In the genomic region with DNA sequence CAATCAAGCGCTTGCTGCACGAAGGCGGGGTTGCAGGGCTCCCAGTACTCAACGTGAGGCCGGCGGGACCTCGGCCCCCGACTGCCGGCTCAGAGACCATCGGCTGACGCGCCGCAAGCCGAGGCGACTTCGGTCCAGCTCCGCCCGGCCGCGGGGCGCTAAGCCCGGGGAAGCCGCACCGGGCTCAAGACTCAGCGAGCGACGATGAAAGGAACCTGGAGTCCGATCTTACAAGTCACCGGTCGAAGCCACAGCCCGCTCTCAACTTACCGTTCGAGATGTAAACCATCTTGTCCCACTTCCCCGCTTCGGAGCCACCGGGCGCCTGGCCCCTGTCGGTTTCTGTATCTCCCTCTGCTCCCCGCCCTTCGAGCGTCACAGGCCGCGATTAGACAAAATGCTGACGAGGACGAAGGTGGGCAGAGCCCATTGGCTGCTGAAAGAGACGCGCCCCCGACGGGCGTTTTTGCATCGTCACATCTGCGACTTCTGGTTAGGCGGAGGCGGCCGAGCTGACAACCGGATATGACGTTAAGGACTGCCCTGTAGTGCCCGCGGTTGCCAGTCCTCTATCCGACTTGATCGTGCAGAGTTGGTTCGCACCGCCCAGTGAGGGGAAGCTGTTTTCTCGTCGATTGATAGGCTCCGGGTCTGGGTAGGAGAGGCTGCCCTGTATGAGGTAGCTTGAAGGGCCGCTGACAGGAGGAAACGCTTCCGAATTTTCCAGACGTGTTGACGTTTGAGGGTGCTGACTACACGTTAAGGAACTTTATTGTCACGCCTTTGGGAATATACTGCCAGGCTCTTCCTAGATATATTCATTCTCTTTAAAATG, we compare ENCODE assay signal across 1 cellular context.
TF ChIP-seq lines count a peak whose summit lies in the region.

A gene (minus strand): TSS at position 360 of the 835 bp plus-strand sequence.

TF ChIP-seq in HepG2, 621 proteins besides CTCF, POLR2A, EP300 and RAD21 (continued from another document and continues in another):
- TF ChIP-seq, protein P1, sequence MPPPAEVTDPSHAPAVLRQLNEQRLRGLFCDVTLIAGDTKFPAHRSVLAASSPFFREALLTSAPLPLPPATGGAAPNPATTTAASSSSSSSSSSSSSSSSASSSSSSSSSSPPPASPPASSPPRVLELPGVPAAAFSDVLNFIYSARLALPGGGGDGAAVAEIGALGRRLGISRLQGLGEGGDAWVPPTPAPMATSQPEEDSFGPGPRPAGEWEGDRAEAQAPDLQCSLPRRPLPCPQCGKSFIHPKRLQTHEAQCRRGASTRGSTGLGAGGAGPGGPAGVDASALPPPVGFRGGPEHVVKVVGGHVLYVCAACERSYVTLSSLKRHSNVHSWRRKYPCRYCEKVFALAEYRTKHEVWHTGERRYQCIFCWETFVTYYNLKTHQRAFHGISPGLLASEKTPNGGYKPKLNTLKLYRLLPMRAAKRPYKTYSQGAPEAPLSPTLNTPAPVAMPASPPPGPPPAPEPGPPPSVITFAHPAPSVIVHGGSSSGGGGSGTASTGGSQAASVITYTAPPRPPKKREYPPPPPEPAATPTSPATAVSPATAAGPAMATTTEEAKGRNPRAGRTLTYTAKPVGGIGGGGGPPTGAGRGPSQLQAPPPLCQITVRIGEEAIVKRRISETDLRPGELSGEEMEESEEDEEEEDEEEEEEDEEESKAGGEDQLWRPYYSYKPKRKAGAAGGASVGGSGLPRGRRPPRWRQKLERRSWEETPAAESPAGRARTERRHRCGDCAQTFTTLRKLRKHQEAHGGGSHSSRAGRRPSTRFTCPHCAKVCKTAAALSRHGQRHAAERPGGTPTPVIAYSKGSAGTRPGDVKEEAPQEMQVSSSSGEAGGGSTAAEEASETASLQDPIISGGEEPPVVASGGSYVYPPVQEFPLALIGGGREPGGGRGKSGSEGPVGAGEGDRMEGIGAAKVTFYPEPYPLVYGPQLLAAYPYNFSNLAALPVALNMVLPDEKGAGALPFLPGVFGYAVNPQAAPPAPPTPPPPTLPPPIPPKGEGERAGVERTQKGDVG (CRISPR knock-in tag; IDR thresholded peaks at IDR 0.05; ENCODE audit: borderline replicate concordance) = no peak
- TF ChIP-seq, protein P2, sequence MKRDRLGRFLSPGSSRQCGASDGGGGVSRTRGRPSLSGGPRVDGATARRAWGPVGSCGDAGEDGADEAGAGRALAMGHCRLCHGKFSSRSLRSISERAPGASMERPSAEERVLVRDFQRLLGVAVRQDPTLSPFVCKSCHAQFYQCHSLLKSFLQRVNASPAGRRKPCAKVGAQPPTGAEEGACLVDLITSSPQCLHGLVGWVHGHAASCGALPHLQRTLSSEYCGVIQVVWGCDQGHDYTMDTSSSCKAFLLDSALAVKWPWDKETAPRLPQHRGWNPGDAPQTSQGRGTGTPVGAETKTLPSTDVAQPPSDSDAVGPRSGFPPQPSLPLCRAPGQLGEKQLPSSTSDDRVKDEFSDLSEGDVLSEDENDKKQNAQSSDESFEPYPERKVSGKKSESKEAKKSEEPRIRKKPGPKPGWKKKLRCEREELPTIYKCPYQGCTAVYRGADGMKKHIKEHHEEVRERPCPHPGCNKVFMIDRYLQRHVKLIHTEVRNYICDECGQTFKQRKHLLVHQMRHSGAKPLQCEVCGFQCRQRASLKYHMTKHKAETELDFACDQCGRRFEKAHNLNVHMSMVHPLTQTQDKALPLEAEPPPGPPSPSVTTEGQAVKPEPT (CRISPR knock-in tag; IDR thresholded peaks at IDR 0.05; ENCODE audit: low read depth) = no peak
- TF ChIP-seq, protein P3, sequence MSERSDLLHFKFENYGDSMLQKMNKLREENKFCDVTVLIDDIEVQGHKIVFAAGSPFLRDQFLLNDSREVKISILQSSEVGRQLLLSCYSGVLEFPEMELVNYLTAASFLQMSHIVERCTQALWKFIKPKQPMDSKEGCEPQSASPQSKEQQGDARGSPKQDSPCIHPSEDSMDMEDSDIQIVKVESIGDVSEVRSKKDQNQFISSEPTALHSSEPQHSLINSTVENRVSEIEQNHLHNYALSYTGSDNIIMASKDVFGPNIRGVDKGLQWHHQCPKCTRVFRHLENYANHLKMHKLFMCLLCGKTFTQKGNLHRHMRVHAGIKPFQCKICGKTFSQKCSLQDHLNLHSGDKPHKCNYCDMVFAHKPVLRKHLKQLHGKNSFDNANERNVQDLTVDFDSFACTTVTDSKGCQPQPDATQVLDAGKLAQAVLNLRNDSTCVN (CRISPR knock-in tag; IDR thresholded peaks at IDR 0.05; ENCODE audit: borderline replicate concordance) = peak; percentile 40; the same call in 1 of the 2 replicates
- TF ChIP-seq ZNF143 (CRISPR knock-in tag; IDR thresholded peaks at IDR 0.05) = no peak
- TF ChIP-seq PHF20 (CRISPR knock-in tag; IDR thresholded peaks at IDR 0.05) = peak; percentile 94
- peak; percentile 10; the same call in 1 of the 2 replicates for TF ChIP-seq ZNF563 (CRISPR knock-in tag; IDR thresholded peaks at IDR 0.05)
- TF ChIP-seq ZNF891 (CRISPR knock-in tag; IDR thresholded peaks at IDR 0.05) = 0 out of 2 replicates have a peak, but pooled peaks have one; percentile 58
- peak; percentile 64; the same call in 1 of the 2 replicates for TF ChIP-seq ZSCAN21 (CRISPR knock-in tag; IDR thresholded peaks at IDR 0.05; ENCODE audit: borderline replicate concordance)
- TF ChIP-seq, protein P4, sequence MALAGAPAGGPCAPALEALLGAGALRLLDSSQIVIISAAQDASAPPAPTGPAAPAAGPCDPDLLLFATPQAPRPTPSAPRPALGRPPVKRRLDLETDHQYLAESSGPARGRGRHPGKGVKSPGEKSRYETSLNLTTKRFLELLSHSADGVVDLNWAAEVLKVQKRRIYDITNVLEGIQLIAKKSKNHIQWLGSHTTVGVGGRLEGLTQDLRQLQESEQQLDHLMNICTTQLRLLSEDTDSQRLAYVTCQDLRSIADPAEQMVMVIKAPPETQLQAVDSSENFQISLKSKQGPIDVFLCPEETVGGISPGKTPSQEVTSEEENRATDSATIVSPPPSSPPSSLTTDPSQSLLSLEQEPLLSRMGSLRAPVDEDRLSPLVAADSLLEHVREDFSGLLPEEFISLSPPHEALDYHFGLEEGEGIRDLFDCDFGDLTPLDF (CRISPR knock-in tag; IDR thresholded peaks at IDR 0.05) = peak; percentile 49; the same call in 1 of the 2 replicates
- peak; percentile 55; the same call in 1 of the 2 replicates for TF ChIP-seq ZNF124 (CRISPR knock-in tag; IDR thresholded peaks at IDR 0.05)
- 0 out of 2 replicates have a peak, but pooled peaks have one; percentile 18 for TF ChIP-seq ZNF564 (CRISPR knock-in tag; IDR thresholded peaks at IDR 0.05)
- peak; percentile 36; the same call in 1 of the 2 replicates for TF ChIP-seq DR1 (CRISPR knock-in tag; IDR thresholded peaks at IDR 0.05)
- TF ChIP-seq SPEN (CRISPR knock-in tag; IDR thresholded peaks at IDR 0.05; ENCODE audit: low read depth) = peak; percentile 76
- TF ChIP-seq, protein P5, sequence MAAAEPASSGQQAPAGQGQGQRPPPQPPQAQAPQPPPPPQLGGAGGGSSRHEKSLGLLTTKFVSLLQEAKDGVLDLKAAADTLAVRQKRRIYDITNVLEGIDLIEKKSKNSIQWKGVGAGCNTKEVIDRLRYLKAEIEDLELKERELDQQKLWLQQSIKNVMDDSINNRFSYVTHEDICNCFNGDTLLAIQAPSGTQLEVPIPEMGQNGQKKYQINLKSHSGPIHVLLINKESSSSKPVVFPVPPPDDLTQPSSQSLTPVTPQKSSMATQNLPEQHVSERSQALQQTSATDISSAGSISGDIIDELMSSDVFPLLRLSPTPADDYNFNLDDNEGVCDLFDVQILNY (CRISPR knock-in tag; conservative IDR thresholded peaks at IDR 0.05) = no peak
- TF ChIP-seq NONO (IDR thresholded peaks at IDR 0.05) = no peak
- TF ChIP-seq NONO (CRISPR knock-in tag; conservative IDR thresholded peaks at IDR 0.05) = peak; percentile 79
- no peak for TF ChIP-seq ZNF746 (CRISPR knock-in tag; IDR thresholded peaks at IDR 0.05)
- TF ChIP-seq SALL1 (CRISPR knock-in tag; IDR thresholded peaks at IDR 0.05) = 0 out of 2 replicates have a peak, but pooled peaks have one; percentile 60
- peak; percentile 69 for TF ChIP-seq ELF1 (CRISPR knock-in tag; IDR thresholded peaks at IDR 0.05)
- peak; percentile 99 for TF ChIP-seq CREB1 (IDR thresholded peaks at IDR 0.05)
- peak; percentile 99 for TF ChIP-seq CREB1 (CRISPR knock-in tag; IDR thresholded peaks at IDR 0.05)
- peak; percentile 30 for TF ChIP-seq KLF12 (CRISPR knock-in tag; IDR thresholded peaks at IDR 0.05; ENCODE audit: borderline replicate concordance)
- peak; percentile 96 for TF ChIP-seq POGZ (CRISPR knock-in tag; IDR thresholded peaks at IDR 0.05)
- TF ChIP-seq ZKSCAN8 (CRISPR knock-in tag; IDR thresholded peaks at IDR 0.05; ENCODE audit: borderline replicate concordance) = no peak
- TF ChIP-seq CHD2 (IDR thresholded peaks at IDR 0.05; ENCODE audit: low read depth, low read length) = no peak
- no peak for TF ChIP-seq ZNF446 (CRISPR knock-in tag; IDR thresholded peaks at IDR 0.05)
- peak; percentile 58 for TF ChIP-seq ZNF605 (CRISPR knock-in tag; IDR thresholded peaks at IDR 0.05)
- TF ChIP-seq MTF1 (CRISPR knock-in tag; IDR thresholded peaks at IDR 0.05) = no peak
- peak; percentile 89 for TF ChIP-seq KDM2A (CRISPR knock-in tag; IDR thresholded peaks at IDR 0.05; ENCODE audit: borderline replicate concordance, low read depth)
- TF ChIP-seq, protein P6, sequence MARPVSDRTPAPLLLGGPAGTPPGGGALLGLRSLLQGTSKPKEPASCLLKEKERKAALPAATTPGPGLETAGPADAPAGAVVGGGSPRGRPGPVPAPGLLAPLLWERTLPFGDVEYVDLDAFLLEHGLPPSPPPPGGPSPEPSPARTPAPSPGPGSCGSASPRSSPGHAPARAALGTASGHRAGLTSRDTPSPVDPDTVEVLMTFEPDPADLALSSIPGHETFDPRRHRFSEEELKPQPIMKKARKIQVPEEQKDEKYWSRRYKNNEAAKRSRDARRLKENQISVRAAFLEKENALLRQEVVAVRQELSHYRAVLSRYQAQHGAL (CRISPR knock-in tag; IDR thresholded peaks at IDR 0.05; ENCODE audit: not compliant biosample characterization) = no peak
- peak; percentile 73; the same call in 1 of the 2 replicates for TF ChIP-seq SMAD1 (CRISPR knock-in tag; IDR thresholded peaks at IDR 0.05; ENCODE audit: borderline replicate concordance, low read depth)
- TF ChIP-seq ZZZ3 (CRISPR knock-in tag; IDR thresholded peaks at IDR 0.05; ENCODE audit: borderline replicate concordance) = peak; percentile 48; the same call in 1 of the 2 replicates
- 0 out of 2 replicates have a peak, but pooled peaks have one; percentile 60 for TF ChIP-seq ZNF34 (CRISPR knock-in tag; IDR thresholded peaks at IDR 0.05; ENCODE audit: borderline replicate concordance)
- peak; percentile 2 for TF ChIP-seq CBX1 (IDR thresholded peaks at IDR 0.05; ENCODE audit: low read depth)
- TF ChIP-seq NRL (CRISPR knock-in tag; IDR thresholded peaks at IDR 0.05; ENCODE audit: borderline replicate concordance) = peak; percentile 41; the same call in 1 of the 2 replicates
- TF ChIP-seq CCDC6 (CRISPR knock-in tag; IDR thresholded peaks at IDR 0.05) = peak; percentile 30; the same call in 1 of the 2 replicates
- peak; percentile 23; the same call in 1 of the 2 replicates for TF ChIP-seq ZNF768 (CRISPR knock-in tag; IDR thresholded peaks at IDR 0.05)
- peak; percentile 81 for TF ChIP-seq YY1 (IDR thresholded peaks at IDR 0.05; ENCODE audit: insufficient read depth, insufficient replicate concordance, low read depth, low read length)
- no peak; the same call in 1 of the 2 replicates for TF ChIP-seq SIX4 (CRISPR knock-in tag; IDR thresholded peaks at IDR 0.05)
- TF ChIP-seq, protein P7, sequence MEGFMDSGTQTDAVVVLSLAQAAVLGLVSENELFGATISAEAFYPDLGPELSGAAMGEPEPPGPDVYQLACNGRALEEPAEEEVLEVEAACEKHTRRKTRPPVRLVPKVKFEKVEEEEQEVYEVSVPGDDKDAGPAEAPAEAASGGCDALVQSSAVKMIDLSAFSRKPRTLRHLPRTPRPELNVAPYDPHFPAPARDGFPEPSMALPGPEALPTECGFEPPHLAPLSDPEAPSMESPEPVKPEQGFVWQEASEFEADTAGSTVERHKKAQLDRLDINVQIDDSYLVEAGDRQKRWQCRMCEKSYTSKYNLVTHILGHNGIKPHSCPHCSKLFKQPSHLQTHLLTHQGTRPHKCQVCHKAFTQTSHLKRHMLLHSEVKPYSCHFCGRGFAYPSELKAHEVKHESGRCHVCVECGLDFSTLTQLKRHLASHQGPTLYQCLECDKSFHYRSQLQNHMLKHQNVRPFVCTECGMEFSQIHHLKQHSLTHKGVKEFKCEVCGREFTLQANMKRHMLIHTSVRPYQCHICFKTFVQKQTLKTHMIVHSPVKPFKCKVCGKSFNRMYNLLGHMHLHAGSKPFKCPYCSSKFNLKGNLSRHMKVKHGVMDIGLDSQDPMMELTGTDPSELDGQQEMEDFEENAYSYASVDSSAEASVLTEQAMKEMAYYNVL (CRISPR knock-in tag; IDR thresholded peaks at IDR 0.05; ENCODE audit: borderline replicate concordance) = 0 out of 2 replicates have a peak, but pooled peaks have one; percentile 24
- 0 out of 2 replicates have a peak, but pooled peaks have one; percentile 73 for TF ChIP-seq RFXANK (CRISPR knock-in tag; IDR thresholded peaks at IDR 0.05)
- no peak for TF ChIP-seq NR3C1 (CRISPR knock-in tag; IDR thresholded peaks at IDR 0.05)
- 0 out of 2 replicates have a peak, but pooled peaks have one; percentile 27 for TF ChIP-seq KLF15 (CRISPR knock-in tag; IDR thresholded peaks at IDR 0.05; ENCODE audit: borderline replicate concordance)
- TF ChIP-seq, protein P8, sequence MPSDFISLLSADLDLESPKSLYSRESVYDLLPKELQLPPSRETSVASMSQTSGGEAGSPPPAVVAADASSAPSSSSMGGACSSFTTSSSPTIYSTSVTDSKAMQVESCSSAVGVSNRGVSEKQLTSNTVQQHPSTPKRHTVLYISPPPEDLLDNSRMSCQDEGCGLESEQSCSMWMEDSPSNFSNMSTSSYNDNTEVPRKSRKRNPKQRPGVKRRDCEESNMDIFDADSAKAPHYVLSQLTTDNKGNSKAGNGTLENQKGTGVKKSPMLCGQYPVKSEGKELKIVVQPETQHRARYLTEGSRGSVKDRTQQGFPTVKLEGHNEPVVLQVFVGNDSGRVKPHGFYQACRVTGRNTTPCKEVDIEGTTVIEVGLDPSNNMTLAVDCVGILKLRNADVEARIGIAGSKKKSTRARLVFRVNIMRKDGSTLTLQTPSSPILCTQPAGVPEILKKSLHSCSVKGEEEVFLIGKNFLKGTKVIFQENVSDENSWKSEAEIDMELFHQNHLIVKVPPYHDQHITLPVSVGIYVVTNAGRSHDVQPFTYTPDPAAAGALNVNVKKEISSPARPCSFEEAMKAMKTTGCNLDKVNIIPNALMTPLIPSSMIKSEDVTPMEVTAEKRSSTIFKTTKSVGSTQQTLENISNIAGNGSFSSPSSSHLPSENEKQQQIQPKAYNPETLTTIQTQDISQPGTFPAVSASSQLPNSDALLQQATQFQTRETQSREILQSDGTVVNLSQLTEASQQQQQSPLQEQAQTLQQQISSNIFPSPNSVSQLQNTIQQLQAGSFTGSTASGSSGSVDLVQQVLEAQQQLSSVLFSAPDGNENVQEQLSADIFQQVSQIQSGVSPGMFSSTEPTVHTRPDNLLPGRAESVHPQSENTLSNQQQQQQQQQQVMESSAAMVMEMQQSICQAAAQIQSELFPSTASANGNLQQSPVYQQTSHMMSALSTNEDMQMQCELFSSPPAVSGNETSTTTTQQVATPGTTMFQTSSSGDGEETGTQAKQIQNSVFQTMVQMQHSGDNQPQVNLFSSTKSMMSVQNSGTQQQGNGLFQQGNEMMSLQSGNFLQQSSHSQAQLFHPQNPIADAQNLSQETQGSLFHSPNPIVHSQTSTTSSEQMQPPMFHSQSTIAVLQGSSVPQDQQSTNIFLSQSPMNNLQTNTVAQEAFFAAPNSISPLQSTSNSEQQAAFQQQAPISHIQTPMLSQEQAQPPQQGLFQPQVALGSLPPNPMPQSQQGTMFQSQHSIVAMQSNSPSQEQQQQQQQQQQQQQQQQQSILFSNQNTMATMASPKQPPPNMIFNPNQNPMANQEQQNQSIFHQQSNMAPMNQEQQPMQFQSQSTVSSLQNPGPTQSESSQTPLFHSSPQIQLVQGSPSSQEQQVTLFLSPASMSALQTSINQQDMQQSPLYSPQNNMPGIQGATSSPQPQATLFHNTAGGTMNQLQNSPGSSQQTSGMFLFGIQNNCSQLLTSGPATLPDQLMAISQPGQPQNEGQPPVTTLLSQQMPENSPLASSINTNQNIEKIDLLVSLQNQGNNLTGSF (CRISPR knock-in tag; IDR thresholded peaks at IDR 0.05) = no peak
